ENCODE assay signal across 1 cellular context in the genomic region with DNA sequence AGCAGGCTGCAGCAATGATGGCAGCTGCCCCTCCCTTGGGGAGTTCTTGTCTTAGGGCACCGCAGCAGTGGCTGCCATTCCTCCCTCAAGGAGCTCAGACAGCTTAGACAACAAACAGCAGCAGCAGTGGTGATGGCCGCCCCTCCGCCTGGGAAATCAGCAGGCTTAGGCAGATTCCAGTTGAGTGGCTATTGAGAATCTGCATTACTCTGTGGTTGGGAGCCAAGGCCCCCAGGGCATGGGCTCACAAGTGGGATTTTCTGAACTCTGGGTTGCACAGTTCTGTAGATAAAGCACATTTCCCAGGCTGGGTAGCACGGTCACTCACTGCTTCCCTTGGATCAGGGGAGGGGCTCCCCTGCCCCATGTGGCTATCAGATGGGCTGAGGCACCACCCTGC.
TF ChIP-seq lines count a peak whose summit lies in the region.

No MANE protein-coding gene starts in this region.

TF ChIP-seq in SK-N-SH, 30 proteins besides CTCF, POLR2A, EP300 and RAD21 (continued from another document):
- TF ChIP-seq RFX5 (IDR thresholded peaks at IDR 0.05; ENCODE audit: low read length) (no peak), CHD2 (IDR thresholded peaks at IDR 0.05; ENCODE audit: low read length, partially characterized antibody) (no peak), FOXM1 (IDR thresholded peaks at IDR 0.05; ENCODE audit: low read depth) (no peak), YY1 (IDR thresholded peaks at IDR 0.05; ENCODE audit: low read depth) (no peak), POLR2AphosphoS5 (IDR thresholded peaks at IDR 0.05; ENCODE audit: low read depth, low read length) (no peak), USF1 (IDR thresholded peaks at IDR 0.05; ENCODE audit: borderline replicate concordance, low read depth) (no peak), TAF1 (IDR thresholded peaks at IDR 0.05; ENCODE audit: borderline replicate concordance, low read depth, low read length) (no peak), EZH2phosphoT487 (IDR thresholded peaks at IDR 0.05; ENCODE audit: borderline replicate concordance, low read depth) (no peak), IRF3 (IDR thresholded peaks at IDR 0.05; ENCODE audit: low read depth, low read length) (no peak), GATA2 (CRISPR knock-in tag; IDR thresholded peaks at IDR 0.05) (no peak)
